In the genomic region with DNA sequence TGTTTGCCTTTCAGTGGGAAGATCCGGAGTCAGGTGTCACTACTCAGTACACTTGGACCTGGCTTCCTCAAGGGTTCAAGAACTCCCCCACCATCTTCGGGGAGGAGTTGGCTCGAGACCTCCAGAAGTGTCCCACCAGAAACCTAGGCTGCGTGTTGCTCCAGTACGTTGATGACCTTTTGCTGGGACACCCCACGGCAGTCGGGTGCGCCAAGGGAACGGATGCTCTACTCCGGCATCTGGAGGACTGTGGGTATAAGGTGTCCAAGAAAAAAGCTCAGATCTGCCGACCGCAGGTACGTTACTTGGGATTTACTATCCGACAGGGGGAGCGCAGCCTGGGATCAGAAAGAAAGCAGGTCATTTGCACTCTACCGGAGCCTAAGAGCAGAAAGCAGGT, we compare ENCODE assay signal across 1 cellular context. TPM values are rescaled to one million over a fixed set of nuclear protein-coding genes. Genes with fewer than 3 reads are reported as not detected.
"Had no signal": no experiment of that assay in that cellular context is flagged by ENCODE, and none has a peak within 500 bp of the region (broad histone marks: within the 10 kb centered on the region; RNA-seq: fewer than 3 reads in every experiment).

No MANE protein-coding gene starts in this region.

RNA-seq across cellular contexts. Expression of a gene that starts 8.7 kb away (rescaled TPM):
- total RNA-seq: T-helper 2 cell treated with Interferon-gamma antibody and Interleukin-4, amounts not matched to agents 100 ng/mL and 5 ng/mL, for 36 hours had no signal
